9 cellular contexts compared by ENCODE assay signal in genomic region chr3:122974764-122975162, GRCh38. TPM values are rescaled to one million over a fixed set of nuclear protein-coding genes. Genes with fewer than 3 reads are reported as not detected.
A peak's percentile ranks its signal among the peaks of the same experiment; 100 is the strongest.
DNase-seq lines count a peak whose midpoint lies in the region; ATAC-seq and TF ChIP-seq lines count a peak whose summit lies in the region.
"Had no signal": no experiment of that assay in that cellular context is flagged by ENCODE, and none has a peak within 500 bp of the region (broad histone marks: within the 10 kb centered on the region; RNA-seq: fewer than 3 reads in every experiment).

No MANE protein-coding gene starts in this region.

- H2AFZ ChIP-seq in DND-41 (ENCODE audit: low read depth, low read length), result no peak overlapping the region

- H3K4me2 ChIP-seq in DND-41 (ENCODE audit: insufficient read depth, low read length), result 0 out of 2 replicates have a peak overlapping the region, but pooled peaks have one; percentile 5

- no peaks in the 10 kb centered on the region for H3K79me2 ChIP-seq in DND-41 (ENCODE audit: insufficient read depth, low read length)

- no peak overlapping the region for H3K4me3 ChIP-seq in DND-41 (ENCODE audit: low read depth in 1 of 2, low read length in 2 of 2)
- no peak overlapping the region for H3K4me3 ChIP-seq in muscle layer of colon (ENCODE audit: low read depth in 1 of 2, low read length in 2 of 2)
- H3K4me3 ChIP-seq: gastrocnemius medialis had no signal

- DNase-seq in DND-41, result peak; percentile 21
- peak; percentile 34 for DNase-seq in LHCN-M2 (ENCODE audit: low read depth)
- peak in 5 of 61 donors; percentile 1 to 34 (median 16) for DNase-seq in caudate nucleus (lab: John Stamatoyannopoulos, UW)
- no peak for DNase-seq in DMS79 (lab: John Stamatoyannopoulos, UW)
- no peak for DNase-seq in mucosa of gallbladder (ENCODE audit: low spot score)
- no peak for DNase-seq in cerebellar cortex (ENCODE audit: low spot score)
- DNase-seq: gastrocnemius medialis had no signal

- H3K36me3 ChIP-seq in DND-41 (ENCODE audit: insufficient read depth, low read length) (no peaks in the 10 kb centered on the region), muscle layer of colon (ENCODE audit: insufficient read depth, low read length) (no peaks in the 10 kb centered on the region)
- H3K36me3 ChIP-seq: gastrocnemius medialis had no signal

- H3K9me3 ChIP-seq in DND-41 (ENCODE audit: insufficient read depth, low read length, severe bottlenecking), result no peaks in the 10 kb centered on the region
- no peaks in the 10 kb centered on the region for H3K9me3 ChIP-seq in muscle layer of colon (ENCODE audit: low read length)
- H3K9me3 ChIP-seq: gastrocnemius medialis had no signal

- no peak overlapping the region for H3K9ac ChIP-seq in DND-41 (ENCODE audit: low read depth, low read length)
- no peak overlapping the region for H3K9ac ChIP-seq in muscle layer of colon (ENCODE audit: low read length)

- no peak overlapping the region for H3K27ac ChIP-seq in DND-41 (ENCODE audit: low read length)
- peak overlapping the region; percentile 44 for H3K27ac ChIP-seq in caudate nucleus (ENCODE audit: low read depth, low read length)
- H3K27ac ChIP-seq in muscle layer of colon (ENCODE audit: low read depth, low read length), result peak overlapping the region; percentile 68
- H3K27ac ChIP-seq: gastrocnemius medialis had no signal

- no peak for TF ChIP-seq CTCF in DND-41 (IDR thresholded peaks at IDR 0.05; ENCODE audit: borderline replicate concordance, extremely low read depth, low read length, poor library complexity, severe bottlenecking)

- H3K4me1 ChIP-seq in DND-41 (ENCODE audit: insufficient read depth, low read length) (peaks cover 13% of the 10 kb centered on the region), muscle layer of colon (ENCODE audit: insufficient read depth, low read length) (peaks cover 27% of the 10 kb centered on the region)

- H4K20me1 ChIP-seq in DND-41 (ENCODE audit: insufficient read depth, low read length), result no peaks in the 10 kb centered on the region

- ATAC-seq in DND-41 (ENCODE audit: insufficient read depth, low read depth), result peak; percentile 7; the same call in 1 of the 3 replicates
- ATAC-seq in HG03571 (IDR thresholded peaks at IDR 0.05; ENCODE audit: unreplicated experiment), result no peak

- H3K27me3 ChIP-seq in DND-41 (ENCODE audit: insufficient read depth, low read length, poor library complexity) (no peaks in the 10 kb centered on the region), muscle layer of colon (ENCODE audit: control insufficient read depth in 1 of 2, insufficient read depth in 2 of 2, low read length in 2 of 2) (no peaks in the 10 kb centered on the region)
- H3K27me3 ChIP-seq: gastrocnemius medialis had no signal

RNA-seq across cellular contexts. Expression of gene SEMA5B, which starts 52.8 kb away (rescaled TPM):
- 0.06 TPM in 1 of 2 replicates, not detected in the other for total RNA-seq in LHCN-M2 (2014; rRNA removed)
- polyA plus RNA-seq in LHCN-M2 (2012), result not detected
- 1.7 TPM for total RNA-seq in mucosa of gallbladder

Comparison
In these comparisons a context has a peak if more than half of its experiments do, and no peak if none do; other contexts are left out.
1. DNase-seq: peak in DND-41 (single experiment) and LHCN-M2 (single experiment); none in DMS79 (single experiment), mucosa of gallbladder (single experiment) and cerebellar cortex (single experiment).